In genomic region chr17:56026894-56027293, GRCh38 we compare ENCODE assay signal across 35 cellular contexts.
"Had no signal": no experiment of that assay in that cellular context is flagged by ENCODE, and none has a peak within 500 bp of the region (broad histone marks: within the 10 kb centered on the region; RNA-seq: fewer than 3 reads in every experiment).

No MANE protein-coding gene starts in this region.

- H3K4me1 Mint-ChIP-seq: activated B cell treated with CpG ODN at 0.5 μM for 24 hours had no signal

- H3K4me2 ChIP-seq: PC-9 had no signal

- DNase-seq: activated B cell treated with CpG ODN at 0.5 μM for 24 hours; activated CD4-positive, alpha-beta T cell treated with anti-CD3 and anti-CD28 coated beads for 48 hours; activated CD4-positive, alpha-beta T cell treated with anti-CD3 and anti-CD28 coated beads, Interleukin-2, amount 50 U/mL, for 4 hours; activated CD4-positive, CD25-positive, alpha-beta regulatory T cell treated with anti-CD3 and anti-CD28 coated beads, Interleukin-2, amount 50 U/mL, for 72 hours; activated CD8-positive, alpha-beta T cell treated with anti-CD3 and anti-CD28 coated beads, Interleukin-2, amount 10 ng/mL, durations not matched to agents 7 days and 5 days; activated gamma-delta T cell treated with Interleukin-2 at 50 U/mL for 16 hours; activated naive CD4-positive, alpha-beta T cell treated with anti-CD3 and anti-CD28 coated beads for 36 hours; activated T-cell treated with anti-CD3 and anti-CD28 coated beads, Interleukin-2, amount 50 U/mL, for 4 hours; adrenal gland; body of pancreas; Karpas-422; KBM-7; MV-4-11; NCI-H1092 treated with DMSO at 0.1 percent for 48 hours; NCI-H146; NCI-H187; NCI-H2029 treated with DMSO at 0.1 percent for 48 hours; NCI-H2107; NCI-H446; NCI-H524 treated with DMSO at 0.1 percent for 48 hours; PC-9; SIG-M5; T-helper 1 cell; T-helper 2 cell; T-helper 9 cell had no signal

- H3K4me1 ChIP-seq: adrenal gland, body of pancreas, breast epithelium had no signal

- H3K36me3 ChIP-seq: adrenal gland, breast epithelium had no signal

- H3K4me3 Mint-ChIP-seq: activated B cell treated with CpG ODN at 0.5 μM for 24 hours; activated CD8-positive, alpha-beta T cell treated with anti-CD3 and anti-CD28 coated beads, Interleukin-2, amount 10 ng/mL, durations not matched to agents 7 days and 5 days; activated naive CD4-positive, alpha-beta T cell treated with anti-CD3 and anti-CD28 coated beads for 36 hours; activated T-cell treated with anti-CD3 and anti-CD28 coated beads, Interleukin-2, amount 50 U/mL, for 4 hours; activated T-helper 1 cell treated with anti-CD3 and anti-CD28 coated beads, Interleukin-12 subunit alpha, Interleukin-12 subunit beta, Interleukin-2, Interleukin-4 antibody, amounts not matched to agents 30 ng/mL and 10 ng/mL and 1 ng/mL, durations not matched to agents 14 hours and 24 hours and 36 hours had no signal

- H3K27ac Mint-ChIP-seq: activated B cell treated with CpG ODN at 0.5 μM for 24 hours; activated CD8-positive, alpha-beta T cell treated with anti-CD3 and anti-CD28 coated beads, Interleukin-2, amount 10 ng/mL, durations not matched to agents 7 days and 5 days; activated naive CD4-positive, alpha-beta T cell treated with anti-CD3 and anti-CD28 coated beads for 36 hours; activated naive CD4-positive, alpha-beta T cell treated with anti-CD3 and anti-CD28 coated beads, Interleukin-2, amount 50 U/mL, for 72 hours; activated T-helper 1 cell treated with anti-CD3 and anti-CD28 coated beads, Interleukin-12 subunit alpha, Interleukin-12 subunit beta, Interleukin-2, Interleukin-4 antibody, amounts not matched to agents 30 ng/mL and 10 ng/mL and 1 ng/mL, durations not matched to agents 14 hours and 24 hours and 36 hours had no signal

- H3K9me3 ChIP-seq: adrenal gland, body of pancreas, breast epithelium had no signal

- H3K27me3 ChIP-seq: adrenal gland, body of pancreas, breast epithelium had no signal

- FAIRE-seq: astrocyte, RCC 7860 had no signal

- ATAC-seq: activated CD8-positive, alpha-beta T cell treated with anti-CD3 and anti-CD28 coated beads, Interleukin-2, amount 10 ng/mL, durations not matched to agents 7 days and 5 days; activated naive CD4-positive, alpha-beta T cell treated with anti-CD3 and anti-CD28 coated beads, Interleukin-2, amount 50 U/mL, for 72 hours; activated T-cell treated with anti-CD3 and anti-CD28 coated beads, Interleukin-2, amount 50 U/mL, for 4 hours; body of pancreas; Right ventricle myocardium inferior; SK-N-SH treated with all-trans-retinoic acid at 6 μM for 48 hours had no signal

- H3K9me3 Mint-ChIP-seq: activated B cell treated with CpG ODN at 0.5 μM for 24 hours; activated naive CD4-positive, alpha-beta T cell treated with anti-CD3 and anti-CD28 coated beads for 36 hours; activated T-cell treated with anti-CD3 and anti-CD28 coated beads, Interleukin-2, amount 50 U/mL, for 4 hours had no signal

- H3K27ac ChIP-seq: adrenal gland, body of pancreas, breast epithelium, coronary artery, PC-9, RWPE1, VCaP had no signal

- H3K4me3 ChIP-seq: adrenal gland, body of pancreas, breast epithelium, coronary artery, PC-9 had no signal

- H2AFZ ChIP-seq: PC-9 had no signal
